ENCODE assay signal across 15 cellular contexts in genomic region chr5:57332350-57332749, GRCh38.
DNase-seq lines count a peak whose midpoint lies in the region; TF ChIP-seq lines count a peak whose summit lies in the region.
"Had no signal": no experiment of that assay in that cellular context is flagged by ENCODE, and none has a peak within 500 bp of the region (broad histone marks: within the 10 kb centered on the region; RNA-seq: fewer than 3 reads in every experiment).

No MANE protein-coding gene starts in this region.

- no peak overlapping the region for H3K4ac ChIP-seq in H9 (ENCODE audit: low read depth, low read length)

- no peaks in the 10 kb centered on the region for H3K36me3 ChIP-seq in fibroblast of lung (ENCODE audit: control insufficient read depth, insufficient read depth, low read length)

- no peak overlapping the region for H2BK20ac ChIP-seq in H9 (ENCODE audit: low read depth, low read length, poor library complexity, severe bottlenecking)

- no peak overlapping the region for H2BK5ac ChIP-seq in H9 (ENCODE audit: insufficient read length, low read length)

- H4K20me1 ChIP-seq in fibroblast of lung (ENCODE audit: control insufficient read depth, extremely low read depth, insufficient read depth, low read length): no peaks in the 10 kb centered on the region
- H4K20me1 ChIP-seq in H9 (ENCODE audit: control insufficient read depth, insufficient read depth, insufficient read length): no peaks in the 10 kb centered on the region

- H3K4me1 ChIP-seq in fibroblast of lung (ENCODE audit: control insufficient read depth, extremely low read depth, insufficient read depth, low read length) (peaks cover 15% of the 10 kb centered on the region), H9 (ENCODE audit: insufficient read depth, low read length) (no peaks in the 10 kb centered on the region; the same call in 1 of the 2 replicates)

- no peak overlapping the region for H3K14ac ChIP-seq in H9 (ENCODE audit: insufficient read depth, low read length)

- H3K4me1 Mint-ChIP-seq in nephron (peaks cover 24% of the 10 kb centered on the region), H9 (no peaks in the 10 kb centered on the region)
- H3K4me1 Mint-ChIP-seq: CD14-positive monocyte had no signal

- H3K27ac ChIP-seq in fibroblast of lung (ENCODE audit: insufficient read depth, low read length) (no peak overlapping the region), H9 (ENCODE audit: insufficient read length, low read depth, low read length) (no peak overlapping the region)

- H3K36me3 Mint-ChIP-seq in nephron (ENCODE audit: low read depth) (no peaks in the 10 kb centered on the region), H9 (ENCODE audit: insufficient read depth in 1 of 3, low read depth in 3 of 3) (peaks cover 0 to 2% (median 0%) of the 10 kb centered on the region in 3 experiments; a peak in 1 of 7 replicates)
- H3K36me3 Mint-ChIP-seq: CD14-positive monocyte had no signal

- H4K5ac ChIP-seq in H9 (ENCODE audit: insufficient read length, low read depth, low read length): no peak overlapping the region

- H4K8ac ChIP-seq in H9 (replicated peaks; ENCODE audit: insufficient read length, low read depth, low read length): no peak overlapping the region

- no peak overlapping the region for H2BK15ac ChIP-seq in H9 (ENCODE audit: low read depth, low read length)

- H3K4me3 ChIP-seq in HFF-Myc (replicated peaks; ENCODE audit: low read depth, low read length): no peak overlapping the region
- H3K4me3 ChIP-seq in fibroblast of lung (replicated peaks in 1 of 4; ENCODE audit: control extremely low read depth in 1 of 4, insufficient read depth in 1 of 4, low read depth in 3 of 4, low read length in 4 of 4): no peak overlapping the region
- H3K4me3 ChIP-seq: K562 had no signal

- H3K4me2 ChIP-seq in fibroblast of lung (ENCODE audit: extremely low read depth, insufficient read depth, low read length): peak overlapping the region; percentile 25
- no peak overlapping the region for H3K4me2 ChIP-seq in H9 (ENCODE audit: insufficient read depth, insufficient read length, low read length)

- no peak overlapping the region for H3K9ac ChIP-seq in fibroblast of lung (ENCODE audit: insufficient read depth, low read length)
- no peak overlapping the region for H3K9ac ChIP-seq in H9 (ENCODE audit: extremely low read depth, insufficient read length, low read length)

- no peak overlapping the region for H2BK120ac ChIP-seq in H9 (ENCODE audit: low read depth, low read length, poor library complexity, severe bottlenecking)

- H3K79me2 ChIP-seq in fibroblast of lung (ENCODE audit: control insufficient read depth, insufficient read depth, low read length) (no peaks in the 10 kb centered on the region), H9 (ENCODE audit: insufficient read depth, low read length) (no peaks in the 10 kb centered on the region)

- no peaks in the 10 kb centered on the region for H3K79me1 ChIP-seq in H9 (ENCODE audit: insufficient read depth, low read depth, low read length, poor library complexity, severe bottlenecking)

- H3T11ph ChIP-seq in H9 (ENCODE audit: low read length): no peak overlapping the region

- no peak overlapping the region for H2BK12ac ChIP-seq in H9 (ENCODE audit: insufficient read length, low read depth, low read length)

- H3K27ac Mint-ChIP-seq in nephron: peak overlapping the region; percentile 49 to 71 (median 64)
- H3K27ac Mint-ChIP-seq in H9: no peak overlapping the region
- H3K27ac Mint-ChIP-seq: CD14-positive monocyte had no signal

- H2AFZ ChIP-seq in fibroblast of lung (ENCODE audit: low read length) (peak overlapping the region; percentile 37), H9 (ENCODE audit: low read length) (no peak overlapping the region)

- H2AK5ac ChIP-seq in H9 (ENCODE audit: insufficient read length, low read length): no peak overlapping the region

- DNase-seq in AG20443 (ENCODE audit: low spot score) (peak; percentile 35), HFF-Myc (ENCODE audit: extremely low read depth, low read depth) (peak; percentile 67), fibroblast of lung (ENCODE audit: low read depth in 2 of 2) (peak; percentile 61 to 89), H9 (no peak), hippocampal formation (lab: John Stamatoyannopoulos, UW) (no peak), C1 segment of cervical spinal cord (lab: John Stamatoyannopoulos, UW) (no peak)
- DNase-seq: COR-L47; NCI-H1048; NCI-H146; NCI-H2227 treated with DMSO at 0.1 percent for 48 hours; NCI-H526; NK-92 treated with Interleukin-12 subunit alpha and Interleukin-12 subunit beta, amount 100 ng/mL, for 24 hours had no signal

- H3K27me3 ChIP-seq in fibroblast of lung (ENCODE audit: control insufficient read depth, insufficient read depth, low read length): no peaks in the 10 kb centered on the region
- no peaks in the 10 kb centered on the region for H3K27me3 ChIP-seq in H9 (ENCODE audit: insufficient read depth, low read length)

- no CpG with 5 or more reads among the region's 4 CpGs for WGBS in H9 (ENCODE audit: extremely low coverage, insufficient read length, low lambda C conversion rate)

- H3K4me3 Mint-ChIP-seq in nephron (peak overlapping the region in 1 of 3 experiments; percentile 1), H9 (no peak overlapping the region)
- H3K4me3 Mint-ChIP-seq: CD14-positive monocyte had no signal

- TF ChIP-seq CTCF in HFF-Myc (IDR thresholded peaks at IDR 0.05; ENCODE audit: low read depth, low read length, missing control alignments) (no peak), fibroblast of lung (conservative IDR thresholded peaks at IDR 0.05 in 1 of 2, IDR thresholded peaks at IDR 0.05 in 1 of 2; ENCODE audit: low read depth in 1 of 2, low read length in 2 of 2) (no peak), nephron (IDR thresholded peaks at IDR 0.05; ENCODE audit: unreplicated experiment in 3 of 3) (no peak), H9 (conservative IDR thresholded peaks at IDR 0.05) (no peak)

- no peaks in the 10 kb centered on the region for H3K9me3 ChIP-seq in fibroblast of lung (ENCODE audit: control insufficient read depth, insufficient read depth, low read depth, low read length)
- H3K9me3 ChIP-seq in H9 (ENCODE audit: control insufficient read depth, low read depth, low read length): no peaks in the 10 kb centered on the region

- no peak overlapping the region for H3K18ac ChIP-seq in H9 (ENCODE audit: insufficient read length, low read depth, low read length)

- no peaks in the 10 kb centered on the region for H3K23me2 ChIP-seq in H9 (ENCODE audit: insufficient read length, low read depth, low read length, poor library complexity, severe bottlenecking)

- no peaks in the 10 kb centered on the region for H3K27me3 Mint-ChIP-seq in nephron (ENCODE audit: low read depth)
- H3K27me3 Mint-ChIP-seq in H9 (ENCODE audit: low read depth): no peaks in the 10 kb centered on the region

- no peak overlapping the region for H4K91ac ChIP-seq in H9 (ENCODE audit: insufficient read length, low read depth, low read length)

- H3K56ac ChIP-seq in H9 (ENCODE audit: insufficient read length, low read depth, low read length): no peak overlapping the region

- H3K23ac ChIP-seq in H9 (ENCODE audit: insufficient read length, low read depth, low read length): no peak overlapping the region

- no peaks in the 10 kb centered on the region for H3K9me3 Mint-ChIP-seq in nephron
- H3K9me3 Mint-ChIP-seq in H9: peaks cover 0 to 3% of the 10 kb centered on the region in 2 experiments; a peak in 2 of 5 replicates

Comparison
In these comparisons a context has a peak if more than half of its experiments do, and no peak if none do; other contexts are left out.
1. DNase-seq: peak in AG20443 (single experiment), HFF-Myc (single experiment) and fibroblast of lung (2 of 2); none in H9 (single experiment), hippocampal formation (0 of 2) and C1 segment of cervical spinal cord (0 of 14).
2. H3K27ac Mint-ChIP-seq: peak in nephron (3 of 3); none in H9 (0 of 3).